34 cellular contexts compared by ENCODE assay signal in genomic region chr1:182114627-182115023, GRCh38. TPM values are rescaled to one million over a fixed set of nuclear protein-coding genes. Genes with fewer than 3 reads are reported as not detected.
DNase-seq lines count a peak whose midpoint lies in the region; ATAC-seq, FAIRE-seq and TF ChIP-seq lines count a peak whose summit lies in the region.
"Had no signal": no experiment of that assay in that cellular context is flagged by ENCODE, and none has a peak within 500 bp of the region (broad histone marks: within the 10 kb centered on the region; RNA-seq: fewer than 3 reads in every experiment).

No MANE protein-coding gene starts in this region.

- ATAC-seq in stimulated activated memory B cell treated with anti-CD40 and anti-IgM and Interleukin-4, amounts not matched to agents 10 μg/mL and 1 μg/mL and 100 μg/mL, for 72 hours: peak; percentile 10
- no peak for ATAC-seq in activated CD8-positive, alpha-beta T cell treated with anti-CD3 and anti-CD28 coated beads, Interleukin-2, amount 10 ng/mL, durations not matched to agents 7 days and 5 days
- ATAC-seq in left lobe of liver (no peak), GM19023 (IDR thresholded peaks at IDR 0.05; ENCODE audit: unreplicated experiment) (no peak), GM21381 (IDR thresholded peaks at IDR 0.05; ENCODE audit: unreplicated experiment) (no peak)
- ATAC-seq: activated T-helper 17 cell treated with anti-CD3 and anti-CD28 coated beads, Interleukin-2, amount 50 U/mL, for 72 hours had no signal

- H3K27me3 ChIP-seq in H7 (ENCODE audit: control insufficient read depth, insufficient read depth, low read length): no peaks in the 10 kb centered on the region
- peaks cover 13% of the 10 kb centered on the region for H3K27me3 ChIP-seq in astrocyte (ENCODE audit: insufficient read depth, low read length)
- H3K27me3 ChIP-seq in layer of hippocampus (ENCODE audit: control insufficient read depth, insufficient read depth, low read length): no peaks in the 10 kb centered on the region
- H3K27me3 ChIP-seq: cardiac muscle cell, Peyer's patch, right atrium auricular region, testis, uterus had no signal

- peak overlapping the region; percentile 46 for H3K4me2 ChIP-seq in astrocyte (ENCODE audit: low read length)
- H3K4me2 ChIP-seq: A549 had no signal

- H3K27ac ChIP-seq in astrocyte (ENCODE audit: low read depth, low read length) (no peak overlapping the region), layer of hippocampus (ENCODE audit: low read depth, low read length) (peak overlapping the region; percentile 76)
- H3K27ac ChIP-seq: A549, cardiac muscle cell, Peyer's patch, right atrium auricular region, testis, uterus had no signal

- H3K79me2 ChIP-seq in astrocyte (ENCODE audit: insufficient read depth, low read length): no peaks in the 10 kb centered on the region

- no peaks in the 10 kb centered on the region for H3K9me3 ChIP-seq in astrocyte (ENCODE audit: insufficient read depth, low read depth, low read length)
- H3K9me3 ChIP-seq: A549, esophagus squamous epithelium, MG63, Peyer's patch, right atrium auricular region, testis, uterus had no signal

- H3K36me3 ChIP-seq in H7 (replicated peaks; ENCODE audit: control insufficient read depth, insufficient read depth, low read length) (no peaks in the 10 kb centered on the region), astrocyte (ENCODE audit: insufficient read depth, low read length) (no peaks in the 10 kb centered on the region)
- H3K36me3 ChIP-seq: cardiac muscle cell, esophagus squamous epithelium, MG63, Peyer's patch, right atrium auricular region, uterus had no signal

- no peaks in the 10 kb centered on the region for H3K27me3 Mint-ChIP-seq in astrocyte (ENCODE audit: low read depth, unreplicated experiment)
- peaks cover 62% of the 10 kb centered on the region for H3K27me3 Mint-ChIP-seq in stimulated activated memory B cell treated with anti-CD40 and anti-IgM and Interleukin-4, amounts not matched to agents 10 μg/mL and 1 μg/mL and 100 μg/mL, for 72 hours
- peaks cover 30% of the 10 kb centered on the region for H3K27me3 Mint-ChIP-seq in activated CD8-positive, alpha-beta T cell treated with anti-CD3 and anti-CD28 coated beads, Interleukin-2, amount 10 ng/mL, durations not matched to agents 7 days and 5 days (ENCODE audit: low read depth)
- H3K27me3 Mint-ChIP-seq: activated naive CD4-positive, alpha-beta T cell treated with anti-CD3 and anti-CD28 coated beads, Interleukin-2, amount 50 U/mL, for 24 hours had no signal

- DNase-seq in H7 (peak; percentile 33), astrocyte (ENCODE audit: low read depth) (no peak), left lobe of liver (ENCODE audit: low spot score) (no peak)
- no peak for DNase-seq in activated CD8-positive, alpha-beta T cell treated with anti-CD3 and anti-CD28 coated beads, Interleukin-2, amount 10 ng/mL, durations not matched to agents 7 days and 5 days
- DNase-seq: activated CD4-positive, alpha-beta T cell treated with anti-CD3 and anti-CD28 coated beads, Interleukin-2, amount 50 U/mL, for 4 hours; activated CD4-positive, CD25-positive, alpha-beta regulatory T cell; activated CD8-positive, alpha-beta memory T cell treated with anti-CD3 and anti-CD28 coated beads, Interleukin-2, amount 50 U/mL, for 48 hours; AML-193; CD4-positive, alpha-beta memory T cell; esophagus squamous epithelium; left cardiac atrium; MG63; NCI-H1105 treated with DMSO at 0.1 percent for 48 hours; NCI-H1930; NCI-H526 treated with DMSO at 0.1 percent for 48 hours; Peyer's patch; SHP77 treated with DMSO at 0.1 percent for 48 hours; SW 1271; T-helper 9 cell; testis had no signal

- FAIRE-seq in astrocyte (lab: Jason Lieb, UNC): no peak
- FAIRE-seq: A549, GM12891 had no signal

- H3K4me3 ChIP-seq in H7 (ENCODE audit: insufficient read depth, low read depth, low read length) (no peak overlapping the region), astrocyte (ENCODE audit: insufficient read depth, low read depth, low read length) (no peak overlapping the region)
- H3K4me3 ChIP-seq: A549, cardiac muscle cell, esophagus squamous epithelium, MG63, Peyer's patch, right atrium auricular region, testis, uterus had no signal

- no peak overlapping the region for H2AFZ ChIP-seq in astrocyte (ENCODE audit: low read depth, low read length)

- no peak overlapping the region for H3K4me3 Mint-ChIP-seq in astrocyte (ENCODE audit: unreplicated experiment)
- H3K4me3 Mint-ChIP-seq in stimulated activated memory B cell treated with anti-CD40 and anti-IgM and Interleukin-4, amounts not matched to agents 10 μg/mL and 1 μg/mL and 100 μg/mL, for 72 hours: no peak overlapping the region
- H3K4me3 Mint-ChIP-seq in activated CD8-positive, alpha-beta T cell treated with anti-CD3 and anti-CD28 coated beads, Interleukin-2, amount 10 ng/mL, durations not matched to agents 7 days and 5 days: no peak overlapping the region
- H3K4me3 Mint-ChIP-seq: activated naive CD4-positive, alpha-beta T cell treated with anti-CD3 and anti-CD28 coated beads, Interleukin-2, amount 50 U/mL, for 24 hours; activated T-helper 17 cell treated with anti-CD3 and anti-CD28 coated beads, Interleukin-2, amount 50 U/mL, for 72 hours; memory B cell had no signal

- CTCF ChIA-PET in activated CD8-positive, alpha-beta T cell treated with anti-CD3 and anti-CD28 coated beads, Interleukin-2, amount 10 ng/mL, durations not matched to agents 7 days and 5 days (lab: Charles Lee): interaction anchor here (0.7 to 1.1 kb wide), 2 partner anchors 30 to 34 kb away, joined by 4 read pairs; no protein-coding TSS in a partner anchor

- H3K4me1 Mint-ChIP-seq in astrocyte (ENCODE audit: low read depth, unreplicated experiment): peaks cover 4% of the 10 kb centered on the region
- H3K4me1 Mint-ChIP-seq in stimulated activated memory B cell treated with anti-CD40 and anti-IgM and Interleukin-4, amounts not matched to agents 10 μg/mL and 1 μg/mL and 100 μg/mL, for 72 hours: no peaks in the 10 kb centered on the region
- H3K4me1 Mint-ChIP-seq in activated CD8-positive, alpha-beta T cell treated with anti-CD3 and anti-CD28 coated beads, Interleukin-2, amount 10 ng/mL, durations not matched to agents 7 days and 5 days (ENCODE audit: low read depth): peaks cover 2% of the 10 kb centered on the region
- H3K4me1 Mint-ChIP-seq: memory B cell had no signal

- H4K20me1 ChIP-seq in astrocyte (ENCODE audit: insufficient read depth, low read length): no peaks in the 10 kb centered on the region

- H3K4me1 ChIP-seq in astrocyte (ENCODE audit: insufficient read depth, low read length): no peaks in the 10 kb centered on the region
- H3K4me1 ChIP-seq: Peyer's patch, uterus had no signal

- no peak overlapping the region for H3K9ac ChIP-seq in astrocyte (ENCODE audit: low read length)

- no peak for TF ChIP-seq CTCF in astrocyte (IDR thresholded peaks at IDR 0.05; ENCODE audit: insufficient read depth, low read depth, low read length)

- no peak overlapping the region for H3K27ac Mint-ChIP-seq in astrocyte (ENCODE audit: unreplicated experiment)
- no peak overlapping the region for H3K27ac Mint-ChIP-seq in stimulated activated memory B cell treated with anti-CD40 and anti-IgM and Interleukin-4, amounts not matched to agents 10 μg/mL and 1 μg/mL and 100 μg/mL, for 72 hours
- no peak overlapping the region for H3K27ac Mint-ChIP-seq in activated CD8-positive, alpha-beta T cell treated with anti-CD3 and anti-CD28 coated beads, Interleukin-2, amount 10 ng/mL, durations not matched to agents 7 days and 5 days
- H3K27ac Mint-ChIP-seq: activated naive CD4-positive, alpha-beta T cell treated with anti-CD3 and anti-CD28 coated beads, Interleukin-2, amount 50 U/mL, for 24 hours; activated T-helper 17 cell treated with anti-CD3 and anti-CD28 coated beads, Interleukin-2, amount 50 U/mL, for 72 hours; CD4-positive, alpha-beta memory T cell; memory B cell had no signal

- H3K9me3 Mint-ChIP-seq in astrocyte (ENCODE audit: unreplicated experiment): no peaks in the 10 kb centered on the region
- H3K9me3 Mint-ChIP-seq in stimulated activated memory B cell treated with anti-CD40 and anti-IgM and Interleukin-4, amounts not matched to agents 10 μg/mL and 1 μg/mL and 100 μg/mL, for 72 hours: no peaks in the 10 kb centered on the region
- no peaks in the 10 kb centered on the region for H3K9me3 Mint-ChIP-seq in activated CD8-positive, alpha-beta T cell treated with anti-CD3 and anti-CD28 coated beads, Interleukin-2, amount 10 ng/mL, durations not matched to agents 7 days and 5 days (ENCODE audit: insufficient read depth)
- H3K9me3 Mint-ChIP-seq: activated naive CD4-positive, alpha-beta T cell treated with anti-CD3 and anti-CD28 coated beads, Interleukin-2, amount 50 U/mL, for 24 hours; activated T-helper 17 cell treated with anti-CD3 and anti-CD28 coated beads, Interleukin-2, amount 50 U/mL, for 72 hours; CD4-positive, alpha-beta memory T cell; memory B cell had no signal

- POLR2A ChIA-PET in activated CD8-positive, alpha-beta T cell treated with anti-CD3 and anti-CD28 coated beads, Interleukin-2, amount 10 ng/mL, durations not matched to agents 7 days and 5 days (lab: Charles Lee): no interaction called here

- H3K36me3 Mint-ChIP-seq in astrocyte (ENCODE audit: low read depth, unreplicated experiment): no peaks in the 10 kb centered on the region
- H3K36me3 Mint-ChIP-seq in stimulated activated memory B cell treated with anti-CD40 and anti-IgM and Interleukin-4, amounts not matched to agents 10 μg/mL and 1 μg/mL and 100 μg/mL, for 72 hours: no peaks in the 10 kb centered on the region
- no peaks in the 10 kb centered on the region for H3K36me3 Mint-ChIP-seq in activated CD8-positive, alpha-beta T cell treated with anti-CD3 and anti-CD28 coated beads, Interleukin-2, amount 10 ng/mL, durations not matched to agents 7 days and 5 days (ENCODE audit: low read depth)
- H3K36me3 Mint-ChIP-seq: activated naive CD4-positive, alpha-beta T cell treated with anti-CD3 and anti-CD28 coated beads, Interleukin-2, amount 50 U/mL, for 24 hours; CD4-positive, alpha-beta memory T cell; memory B cell had no signal

RNA-seq across cellular contexts. Expression of gene ZNF648, which starts 53.1 kb away (rescaled TPM):
- 0.21 and 0.26 TPM in 2 replicates for total RNA-seq in H7 (2014; rRNA removed; shearing (Covaris generic))
- total RNA-seq in astrocyte (not detected in 2 replicates), left lobe of liver (0.81 TPM)
- not detected for total RNA-seq in activated CD8-positive, alpha-beta T cell treated with anti-CD3 and anti-CD28 coated beads, Interleukin-2, amount 10 ng/mL, durations not matched to agents 7 days and 5 days
- total RNA-seq: CD4-positive, alpha-beta memory T cell; left cardiac atrium; myocyte; osteocyte; Peyer's patch; right atrium auricular region had no signal
